ENCODE assay signal across 14 cellular contexts in genomic region chr12:115597157-115597712, GRCh38.
DNase-seq lines count a peak whose midpoint lies in the region; ATAC-seq and TF ChIP-seq lines count a peak whose summit lies in the region.
"Had no signal": no experiment of that assay in that cellular context is flagged by ENCODE, and none has a peak within 500 bp of the region (broad histone marks: within the 10 kb centered on the region; RNA-seq: fewer than 3 reads in every experiment).

No MANE protein-coding gene starts in this region.

- TF ChIP-seq CTCF in foreskin keratinocyte (conservative IDR thresholded peaks at IDR 0.05) (no peak), GM13977 (IDR thresholded peaks at IDR 0.05; ENCODE audit: extremely low read depth, insufficient read depth, missing control alignments) (no peak)

- H3K27me3 ChIP-seq in SJSA1 (replicated peaks) = peaks cover 5% of the 10 kb centered on the region
- H3K27me3 ChIP-seq in foreskin keratinocyte = peaks cover 35% of the 10 kb centered on the region

- ATAC-seq in foreskin keratinocyte = peak; percentile 88
- no peak for ATAC-seq in HG03039 (IDR thresholded peaks at IDR 0.05; ENCODE audit: unreplicated experiment)
- ATAC-seq in GM19455 (IDR thresholded peaks at IDR 0.05; ENCODE audit: unreplicated experiment) = no peak
- ATAC-seq: heart left ventricle, psoas muscle, WTC11 had no signal

- no peaks in the 10 kb centered on the region; the same call in 1 of the 2 replicates for H3K9me3 ChIP-seq in SJSA1 (replicated peaks)
- H3K9me3 ChIP-seq: colonic mucosa, heart left ventricle, psoas muscle, tibial artery had no signal

- H3K4me1 ChIP-seq in SJSA1 (replicated peaks) (no peaks in the 10 kb centered on the region), foreskin keratinocyte (no peaks in the 10 kb centered on the region)
- H3K4me1 ChIP-seq: colonic mucosa had no signal

- no peak overlapping the region for H3K27ac ChIP-seq in SJSA1
- H3K27ac ChIP-seq in foreskin keratinocyte = no peak overlapping the region
- H3K27ac ChIP-seq: colonic mucosa, heart left ventricle, psoas muscle, tibial artery had no signal

- peak; percentile 42 for DNase-seq in COLO829 (ENCODE audit: low spot score)
- DNase-seq in HCEC 1CT = peak; percentile 25
- peak; percentile 15 to 49 for DNase-seq in SJSA1 (ENCODE audit: low read depth in 1 of 2, low spot score in 2 of 2)
- peak; percentile 46 to 74 for DNase-seq in foreskin keratinocyte
- no peak for DNase-seq in GM13977 (ENCODE audit: low spot score)
- DNase-seq in DMS 273 (lab: John Stamatoyannopoulos, UW; ENCODE audit: unreplicated experiment) = no peak
- DNase-seq: activated effector memory CD4-positive, alpha-beta T cell treated with Interleukin-2 at 50 U/mL for 16 hours; colonic mucosa; heart left ventricle; psoas muscle; tibial artery had no signal

- H3K4me3 ChIP-seq in SJSA1 = no peak overlapping the region
- H3K4me3 ChIP-seq: colonic mucosa, heart left ventricle, psoas muscle, tibial artery had no signal

- in situ Hi-C loops in GM13977 (cut with MboI; ENCODE audit: low pct_unique_long_range_greater_than_20kb, low sequenced_read_pairs, unreplicated experiment) = no loop called here

- no peaks in the 10 kb centered on the region for H3K36me3 ChIP-seq in SJSA1
- H3K36me3 ChIP-seq: colonic mucosa, heart left ventricle, tibial artery had no signal

Comparison
In these comparisons a context has a peak if more than half of its experiments do, and no peak if none do; other contexts are left out.
1. DNase-seq: peak in COLO829 (single experiment), HCEC 1CT (single experiment), SJSA1 (2 of 2) and foreskin keratinocyte (2 of 2); none in GM13977 (single experiment) and DMS 273 (single experiment).